ENCODE assay signal across 27 cellular contexts in the genomic region with DNA sequence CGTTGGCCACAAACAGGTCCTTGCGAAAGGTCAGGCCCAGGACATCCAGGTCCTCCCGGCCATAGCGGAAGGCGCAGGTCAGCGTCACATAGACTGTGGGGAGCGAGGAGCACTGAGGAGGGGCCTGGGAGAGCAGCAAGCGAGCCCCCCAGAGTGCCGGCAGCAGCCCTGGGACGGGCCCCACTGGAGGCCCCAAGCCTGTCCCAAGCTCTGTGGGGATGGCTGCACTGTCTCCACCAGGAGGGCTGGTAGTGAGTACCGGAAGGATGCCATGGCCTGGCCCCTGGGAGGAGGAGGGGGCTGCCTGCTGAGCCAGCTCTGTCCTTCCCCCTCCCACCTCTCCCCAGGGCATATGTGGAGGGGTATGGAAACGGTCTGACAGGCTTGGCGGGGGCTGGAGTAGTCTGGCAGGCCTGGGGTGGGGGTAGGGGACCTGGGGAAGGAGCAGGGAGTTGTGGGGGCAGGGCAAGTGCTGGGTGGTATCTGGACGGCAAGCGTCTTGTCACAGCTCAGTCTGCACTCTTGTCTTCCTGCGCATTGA. TPM values are rescaled to one million over a fixed set of nuclear protein-coding genes. Genes with fewer than 3 reads are reported as not detected.
DNase-seq lines count a peak whose midpoint lies in the region; ATAC-seq and TF ChIP-seq lines count a peak whose summit lies in the region.
"Had no signal": no experiment of that assay in that cellular context is flagged by ENCODE, and none has a peak within 500 bp of the region (broad histone marks: within the 10 kb centered on the region; RNA-seq: fewer than 3 reads in every experiment).

No MANE protein-coding gene starts in this region.

- no peak for TF ChIP-seq POLR2A in stomach (IDR thresholded peaks at IDR 0.05)

- H3K4me3 ChIP-seq in heart right ventricle (no peak overlapping the region), osteoblast (ENCODE audit: insufficient read depth, low read length) (no peak overlapping the region), stomach (no peak overlapping the region)
- H3K4me3 ChIP-seq: GM12878, GM23338, HAP-1, Peyer's patch had no signal

- WGBS in heart right ventricle, 2 donors: 84 to 85% methylated on average over 16 of the region's 16 CpGs
- WGBS in stomach, 5 donors: 81 to 91% (median 82%) methylated on average over 12 to 16 of the region's 16 CpGs

- H3K9me3 ChIP-seq in heart right ventricle: no peaks in the 10 kb centered on the region
- no peaks in the 10 kb centered on the region for H3K9me3 ChIP-seq in osteoblast (ENCODE audit: low read depth, low read length)
- H3K9me3 ChIP-seq in stomach: no peaks in the 10 kb centered on the region
- H3K9me3 ChIP-seq: Caco-2, HAP-1, Peyer's patch had no signal

- ATAC-seq in left ventricle myocardium superior (no peak), heart right ventricle (no peak)
- ATAC-seq: GM12878, GM23338 had no signal

- H3K27ac ChIP-seq in heart right ventricle: no peak overlapping the region
- H3K27ac ChIP-seq in osteoblast (ENCODE audit: low read depth, low read length): no peak overlapping the region
- H3K27ac ChIP-seq in stomach: no peak overlapping the region
- H3K27ac ChIP-seq: Peyer's patch had no signal

- H3K36me3 ChIP-seq in heart right ventricle: peaks cover 0 to 97% (median 22%) of the 10 kb centered on the region in 9 donors
- no peaks in the 10 kb centered on the region for H3K36me3 ChIP-seq in osteoblast (ENCODE audit: insufficient read depth, low read length)
- peaks cover 43 to 99% (median 98%) of the 10 kb centered on the region in 4 donors for H3K36me3 ChIP-seq in stomach
- H3K36me3 ChIP-seq: HAP-1 had no signal

- H3K27me3 ChIP-seq in heart right ventricle: no peaks in the 10 kb centered on the region
- H3K27me3 ChIP-seq in osteoblast (ENCODE audit: insufficient read depth, low read length): no peaks in the 10 kb centered on the region
- H3K27me3 ChIP-seq in stomach: no peaks in the 10 kb centered on the region
- H3K27me3 ChIP-seq: Peyer's patch had no signal

- H3K4me1 ChIP-seq in heart right ventricle (peaks cover 0 to 32% (median 17%) of the 10 kb centered on the region in 9 donors), osteoblast (ENCODE audit: insufficient read depth, low read length) (peaks cover 3% of the 10 kb centered on the region), stomach (peaks cover 5 to 29% (median 8%) of the 10 kb centered on the region in 4 donors)
- H3K4me1 ChIP-seq: HAP-1 had no signal

- H3K4me2 ChIP-seq in osteoblast (ENCODE audit: insufficient read depth, low read length): no peak overlapping the region
- H3K4me2 ChIP-seq: GM23338 had no signal

- intact Hi-C loops in left ventricle myocardium superior (cut with micrococcal nuclease) (loop anchor here (5.0 kb wide), 1 partner anchor 99 kb away; no protein-coding TSS in a partner anchor), heart right ventricle (cut with DNase I) (loop anchor here in 5 of 10 donors (5.0 to 10.0 kb wide), 3 partner anchors 44 to 251 kb away; a partner anchor contains a TSS), stomach (cut with DNase I; ENCODE audit: low total_unique reads) (loop anchor here (5.0 to 10.0 kb wide), 2 partner anchors 99 to 251 kb away; no protein-coding TSS in a partner anchor)

- H3K79me2 ChIP-seq in osteoblast (ENCODE audit: insufficient read depth, low read length): no peaks in the 10 kb centered on the region

- DNase-seq in left ventricle myocardium superior: peak; percentile 14
- no peak for DNase-seq in heart right ventricle
- DNase-seq in ELF-1 (ENCODE audit: low read depth, low spot score): peak; percentile 75
- DNase-seq in islet precursor cell: peak; percentile 68
- peak; percentile 39 for DNase-seq in osteoblast (ENCODE audit: insufficient read length, low spot score, missing footprints)
- DNase-seq in stomach: no peak
- DNase-seq in nucleus accumbens (lab: John Stamatoyannopoulos, UW): no peak
- DNase-seq: C1 segment of cervical spinal cord; Caco-2; CD4-positive, alpha-beta memory T cell; GDM1; IMR-90; KG1; MM.1S; NCI-H1048; NCI-H1417; NCI-H1694; NCI-H2029 treated with DMSO at 0.1 percent for 48 hours; NCI-H446 treated with DMSO at 0.1 percent for 48 hours; NCI-H69; SIG-M5 had no signal

- no peaks in the 10 kb centered on the region for H4K20me1 ChIP-seq in osteoblast (ENCODE audit: insufficient read depth, low read length)

- no peak for TF ChIP-seq CTCF in heart right ventricle (IDR thresholded peaks at IDR 0.05)
- no peak for TF ChIP-seq CTCF in osteoblast (IDR thresholded peaks at IDR 0.05; ENCODE audit: extremely low read depth, low read depth, low read length)
- TF ChIP-seq CTCF in stomach (IDR thresholded peaks at IDR 0.05): no peak

- no peak for TF ChIP-seq EP300 in stomach (IDR thresholded peaks at IDR 0.05)

- no peak overlapping the region for H2AFZ ChIP-seq in osteoblast (ENCODE audit: low read length)
- H2AFZ ChIP-seq: GM23338 had no signal

RNA-seq across cellular contexts. Expression of a gene that starts 42.9 kb away (rescaled TPM):
- not detected for total RNA-seq in left ventricle myocardium superior
- under 1 TPM in 5 of 10 donors, not detected in 5; 0.09 to 0.37 (median 0.17) TPM for total RNA-seq in heart right ventricle
- under 1 TPM; 0.07 to 0.16 TPM for polyA plus RNA-seq in heart right ventricle
- total RNA-seq in osteoblast: not detected in 2 replicates
- total RNA-seq in stomach: 1 to 10 TPM in 1 of 5 donors, not detected in 4; 1.2 TPM
- under 1 TPM in 1 of 3 donors, not detected in 2; 0.13 TPM for polyA plus RNA-seq in stomach
- total RNA-seq: A172, GM12878, IMR-90, OCI-LY7 had no signal
- polyA plus RNA-seq: GM12878, IMR-90 had no signal

Comparison
In these comparisons a context has a peak if more than half of its experiments do, and no peak if none do; other contexts are left out.
1. DNase-seq: peak in left ventricle myocardium superior (single experiment), ELF-1 (single experiment), islet precursor cell (single experiment) and osteoblast (single experiment); none in heart right ventricle (0 of 2), stomach (single experiment) and nucleus accumbens (0 of 56).